Comparison of ENCODE assay signal across 14 cellular contexts in genomic region chr5:171726819-171727218, GRCh38. TPM values are rescaled to one million over a fixed set of nuclear protein-coding genes. Genes with fewer than 3 reads are reported as not detected.
"Had no signal": no experiment of that assay in that cellular context is flagged by ENCODE, and none has a peak within 500 bp of the region (broad histone marks: within the 10 kb centered on the region; RNA-seq: fewer than 3 reads in every experiment).

No MANE protein-coding gene starts in this region.

RNA-seq across cellular contexts. Expression of gene SMIM23, which starts 58.8 kb away (rescaled TPM):
- total RNA-seq: activated B cell treated with CpG ODN at 0.5 μM for 24 hours; activated CD4-positive, alpha-beta memory T cell treated with anti-CD3 and anti-CD28 coated beads for 36 hours; activated CD4-positive, alpha-beta memory T cell treated with anti-CD3 and anti-CD28 coated beads, Interleukin-2, amount 10 ng/mL, durations not matched to agents 7 days and 5 days; activated CD4-positive, alpha-beta T cell treated with anti-CD3 and anti-CD28 coated beads for 36 hours; activated CD4-positive, alpha-beta T cell treated with anti-CD3 and anti-CD28 coated beads, Interleukin-2, amount 10 ng/mL, durations not matched to agents 24 days and 14 days; activated CD4-positive, alpha-beta T cell treated with anti-CD3 and anti-CD28 coated beads, Interleukin-2, amount 10 ng/mL, durations not matched to agents 7 days and 5 days; activated CD8-positive, alpha-beta memory T cell treated with anti-CD3 and anti-CD28 coated beads for 36 hours; activated CD8-positive, alpha-beta memory T cell treated with anti-CD3 and anti-CD28 coated beads, Interleukin-2, amount 10 ng/mL, durations not matched to agents 7 days and 5 days; activated CD8-positive, alpha-beta T cell treated with anti-CD3 and anti-CD28 coated beads for 36 hours; activated CD8-positive, alpha-beta T cell treated with anti-CD3 and anti-CD28 coated beads, Interleukin-2, amount 10 ng/mL, durations not matched to agents 7 days and 5 days; T-helper 1 cell treated with Interleukin-12 subunit alpha and Interleukin-12 subunit beta and Interleukin-4 antibody, amounts not matched to agents 30 ng/mL and 1 ng/mL, for 36 hours; T-helper 17 cell; T-helper 2 cell treated with Interferon-gamma antibody and Interleukin-4, amounts not matched to agents 100 ng/mL and 5 ng/mL, for 36 hours; WTC11 had no signal
